Comparison of ENCODE assay signal across 1 cellular context in genomic region chr1:27634166-27634981, GRCh38.
A peak's percentile ranks its signal among the peaks of the same experiment; 100 is the strongest.
TF ChIP-seq lines count a peak whose summit lies in the region.

No MANE protein-coding gene starts in this region.

TF ChIP-seq in GM12878, 131 proteins besides CTCF, POLR2A, EP300 and RAD21 (continued from another document and continues in another):
- TF ChIP-seq USF2 (IDR thresholded peaks at IDR 0.05; ENCODE audit: borderline replicate concordance, low read depth, low read length), result no peak
- TF ChIP-seq PAX5 (IDR thresholded peaks at IDR 0.05; ENCODE audit: borderline replicate concordance, low read depth, low read length), result peak; percentile 68; the same call in 1 of the 2 replicates
- 0 out of 2 replicates have a peak, but pooled peaks have one; percentile 61 for TF ChIP-seq STAT1 (conservative IDR thresholded peaks at IDR 0.05)
- peak; percentile 87 for TF ChIP-seq NR2F1 (conservative IDR thresholded peaks at IDR 0.05)
- no peak for TF ChIP-seq CBFB (IDR thresholded peaks at IDR 0.05; ENCODE audit: low read depth)
- no peak for TF ChIP-seq RAD51 (IDR thresholded peaks at IDR 0.05)
- peak; percentile 90 for TF ChIP-seq HDGF (IDR thresholded peaks at IDR 0.05)
- no peak for TF ChIP-seq SRF (IDR thresholded peaks at IDR 0.05; ENCODE audit: low read depth in 2 of 2, low read length in 2 of 2)
- TF ChIP-seq TCF7 (IDR thresholded peaks at IDR 0.05; ENCODE audit: borderline replicate concordance), result no peak
- no peak for TF ChIP-seq CUX1 (IDR thresholded peaks at IDR 0.05; ENCODE audit: insufficient replicate concordance, low read depth, low read length)
- no peak for TF ChIP-seq RB1 (IDR thresholded peaks at IDR 0.05; ENCODE audit: borderline replicate concordance)
- peak; percentile 50 to 76; a peak in 2 of 4 replicates for TF ChIP-seq BHLHE40 (IDR thresholded peaks at IDR 0.05; ENCODE audit: borderline replicate concordance in 1 of 2, low read depth in 2 of 2, low read length in 1 of 2)
- TF ChIP-seq TAF1 (IDR thresholded peaks at IDR 0.05; ENCODE audit: borderline replicate concordance, low read depth, low read length), result peak; percentile 14; the same call in 1 of the 2 replicates
- TF ChIP-seq JUNB (IDR thresholded peaks at IDR 0.05), result no peak
- TF ChIP-seq EED (IDR thresholded peaks at IDR 0.05; ENCODE audit: low read depth), result peak; percentile 90
- no peak for TF ChIP-seq CHD2 (IDR thresholded peaks at IDR 0.05; ENCODE audit: borderline replicate concordance, low read depth, low read length)
- TF ChIP-seq ZBTB11 (CRISPR knock-in tag; IDR thresholded peaks at IDR 0.05), result no peak
- TF ChIP-seq PRDM15 (CRISPR knock-in tag; IDR thresholded peaks at IDR 0.05), result no peak
- no peak for TF ChIP-seq HSF1 (IDR thresholded peaks at IDR 0.05; ENCODE audit: low read depth, low read length)
- no peak for TF ChIP-seq CBX5 (IDR thresholded peaks at IDR 0.05; ENCODE audit: low read depth)
- TF ChIP-seq MXI1 (IDR thresholded peaks at IDR 0.05; ENCODE audit: low read depth, low read length), result no peak
- TF ChIP-seq EGR1 (IDR thresholded peaks at IDR 0.05; ENCODE audit: borderline replicate concordance in 1 of 2, low read depth in 2 of 2, low read length in 2 of 2), result peak in 1 of 2 experiments; percentile 65; a peak in 1 of 3 replicates
- no peak for TF ChIP-seq ZBTB4 (CRISPR knock-in tag; IDR thresholded peaks at IDR 0.05)
- peak; percentile 86 for TF ChIP-seq BACH1 (IDR thresholded peaks at IDR 0.05; ENCODE audit: borderline replicate concordance)
- no peak for TF ChIP-seq ZBTB33 (IDR thresholded peaks at IDR 0.05)
- TF ChIP-seq REST (IDR thresholded peaks at IDR 0.05; ENCODE audit: low read depth, low read length), result no peak
- TF ChIP-seq SUPT20H (IDR thresholded peaks at IDR 0.05; ENCODE audit: borderline replicate concordance, control insufficient read depth, low read depth, low read length), result no peak
- TF ChIP-seq FOXK2 (IDR thresholded peaks at IDR 0.05), result no peak
- no peak for TF ChIP-seq FOXM1 (IDR thresholded peaks at IDR 0.05; ENCODE audit: low read depth, low read length)
- TF ChIP-seq SPI1 (IDR thresholded peaks at IDR 0.05; ENCODE audit: borderline replicate concordance, insufficient read depth, low read depth, low read length), result 0 out of 2 replicates have a peak, but pooled peaks have one; percentile 17
